ENCODE assay signal across 8 cellular contexts in genomic region chr9:111036946-111037743, GRCh38. TPM values are rescaled to one million over a fixed set of nuclear protein-coding genes. Genes with fewer than 3 reads are reported as not detected.
DNase-seq lines count a peak whose midpoint lies in the region; ATAC-seq, FAIRE-seq and TF ChIP-seq lines count a peak whose summit lies in the region.

No MANE protein-coding gene starts in this region.

- DNase-seq in GM06990 (ENCODE audit: extremely low read depth, insufficient read length) (no peak), RCC 7860 (ENCODE audit: low spot score) (peak; percentile 18), fibroblast of the aortic adventitia (ENCODE audit: low read depth) (peak; percentile 66), omental fat pad (ENCODE audit: low spot score) (no peak), iPS-NIHi7 (ENCODE audit: extremely low spot score) (no peak)

- peak; percentile 63 for ATAC-seq in omental fat pad (ENCODE audit: low FRiP score)
- ATAC-seq in HG02973 (IDR thresholded peaks at IDR 0.05; ENCODE audit: unreplicated experiment): no peak
- ATAC-seq in HG02763 (IDR thresholded peaks at IDR 0.05; ENCODE audit: unreplicated experiment): no peak
- no peak for ATAC-seq in GM18909 (IDR thresholded peaks at IDR 0.05; ENCODE audit: poor library complexity, unreplicated experiment)

- H3K36me3 ChIP-seq in GM06990 (ENCODE audit: control insufficient read depth, insufficient read depth, low read length): no peaks in the 10 kb centered on the region

- no peak for TF ChIP-seq CTCF in GM06990 (IDR thresholded peaks at IDR 0.05; ENCODE audit: insufficient read depth, low read length, poor library complexity, severe bottlenecking)
- no peak for TF ChIP-seq CTCF in fibroblast of the aortic adventitia (IDR thresholded peaks at IDR 0.05; ENCODE audit: insufficient read depth, low read length)
- no peak for TF ChIP-seq CTCF in omental fat pad (IDR thresholded peaks at IDR 0.05)

- no peak for FAIRE-seq in RCC 7860 (lab: Jason Lieb, UNC)

- H3K27me3 ChIP-seq in GM06990 (replicated peaks; ENCODE audit: control insufficient read depth, insufficient read depth, low read length): no peaks in the 10 kb centered on the region

- peak overlapping the region; percentile 52 for H3K4me3 ChIP-seq in GM06990 (replicated peaks; ENCODE audit: low read depth, low read length)
- peak overlapping the region; percentile 69 for H3K4me3 ChIP-seq in fibroblast of the aortic adventitia (ENCODE audit: low read depth, low read length)

RNA-seq across cellular contexts. Expression of gene LPAR1, which starts 1.1 kb away (rescaled TPM):
- total RNA-seq in fibroblast of the aortic adventitia (ENCODE audit: low replicate concordance) (39.2 and 265 TPM in 2 replicates), omental fat pad (10 to 100 TPM; 25.1 to 93.0 (median 64.8) TPM)

Comparison
In these comparisons a context has a peak if more than half of its experiments do, and no peak if none do; other contexts are left out.
1. DNase-seq: peak in RCC 7860 (single experiment) and fibroblast of the aortic adventitia (single experiment); none in GM06990 (single experiment), omental fat pad (single experiment) and iPS-NIHi7 (single experiment).